ENCODE assay signal across 8 cellular contexts in the genomic region with DNA sequence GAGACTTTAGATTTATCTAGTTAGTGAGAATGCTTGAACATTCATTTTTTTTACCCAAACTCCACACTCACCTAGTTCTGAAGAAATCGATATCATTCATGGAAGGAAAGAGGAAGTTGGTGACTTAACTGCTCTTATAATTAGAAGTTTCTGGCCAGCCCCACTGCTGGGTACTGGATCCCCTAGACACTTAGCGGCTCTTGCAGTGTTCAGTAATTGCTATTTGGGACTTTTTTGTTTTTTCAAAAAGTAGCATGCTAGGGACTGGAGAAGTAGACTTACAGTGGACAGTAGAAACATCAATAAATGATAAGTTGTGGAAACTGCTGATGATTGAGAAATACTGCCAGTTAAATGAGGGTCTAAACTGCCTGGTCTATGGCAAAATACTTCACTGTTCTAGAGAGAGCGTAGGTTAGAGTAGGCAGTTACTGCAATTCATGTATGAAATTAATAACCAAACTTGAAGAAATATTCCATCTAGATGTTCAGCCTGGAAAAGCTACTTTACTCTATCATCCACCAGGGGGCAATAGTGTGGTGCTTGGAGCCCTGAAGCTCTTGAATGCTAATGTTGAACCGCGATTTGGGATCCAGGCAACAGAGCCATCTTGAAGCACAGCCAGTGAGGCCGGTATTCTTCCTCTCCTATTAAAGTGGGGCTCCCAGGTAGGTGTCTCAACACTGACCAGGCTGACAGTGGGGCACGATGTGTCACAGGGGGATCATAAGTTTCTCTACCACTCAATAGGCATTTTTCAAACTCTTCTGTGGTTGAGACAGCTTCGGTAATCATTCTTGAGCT.
DNase-seq lines count a peak whose midpoint lies in the region; ATAC-seq and TF ChIP-seq lines count a peak whose summit lies in the region.

No MANE protein-coding gene starts in this region.

- H3K9me3 Mint-ChIP-seq in HFFc6 (no peaks in the 10 kb centered on the region), naive B cell (peaks cover 0 to 3% (median 2%) of the 10 kb centered on the region in 7 donors)

- 30 to 34% methylated on average over 7 to 8 of the region's 8 CpGs for WGBS in esophagus squamous epithelium, 2 donors

- peaks cover 12% of the 10 kb centered on the region for H3K4me1 Mint-ChIP-seq in HFFc6 (ENCODE audit: low read depth)
- peaks cover 9 to 12% (median 10%) of the 10 kb centered on the region in 3 donors for H3K4me1 Mint-ChIP-seq in naive B cell

- peaks cover 2% of the 10 kb centered on the region; the same call in 1 of the 2 replicates for H3K27me3 Mint-ChIP-seq in HFFc6 (ENCODE audit: insufficient read depth)
- peaks cover 22 to 39% (median 35%) of the 10 kb centered on the region in 3 donors for H3K27me3 Mint-ChIP-seq in naive B cell

- peak; percentile 47 to 68 for ATAC-seq in naive B cell (ENCODE audit: low read depth in 2 of 2)

- no peaks in the 10 kb centered on the region for H3K4me1 ChIP-seq in esophagus squamous epithelium

- TF ChIP-seq CTCF in HFFc6 (IDR thresholded peaks at IDR 0.05) (peak; percentile 93), SU-DHL-6 (IDR thresholded peaks at IDR 0.05; ENCODE audit: insufficient read depth, low read length, poor library complexity, severe bottlenecking) (peak; percentile 64), esophagus squamous epithelium (IDR thresholded peaks at IDR 0.05) (peak; percentile 40 to 71 (median 50))

- no peaks in the 10 kb centered on the region for H4K20me1 ChIP-seq in SU-DHL-6 (ENCODE audit: low read depth, low read length)

- no peak overlapping the region for H3K4me3 ChIP-seq in SU-DHL-6 (ENCODE audit: insufficient read depth, low read length, poor library complexity, severe bottlenecking)
- H3K4me3 ChIP-seq in esophagus squamous epithelium, result no peak overlapping the region

- H3K36me3 ChIP-seq in SU-DHL-6 (ENCODE audit: low read length) (no peaks in the 10 kb centered on the region), esophagus squamous epithelium (no peaks in the 10 kb centered on the region)

- H3K36me3 Mint-ChIP-seq in HFFc6 (ENCODE audit: low read depth) (no peaks in the 10 kb centered on the region), naive B cell (peaks cover 0 to 8% of the 10 kb centered on the region in 2 donors)

- DNase-seq in activated naive CD4-positive, alpha-beta T cell treated with Interleukin-2 at 50 U/mL for 16 hours, result peak; percentile 3
- no peak for DNase-seq in activated naive CD4-positive, alpha-beta T cell treated with anti-CD3 and anti-CD28 coated beads, Interleukin-2, amount 50 U/mL, for 16 hours
- peak; percentile 58 for DNase-seq in HFFc6
- DNase-seq in NCI-H1048 (lab: John Stamatoyannopoulos, UW), result peak; percentile 5
- no peak for DNase-seq in esophagus squamous epithelium (lab: John Stamatoyannopoulos, UW)
- peak; percentile 7 for DNase-seq in naive B cell
- no peak for DNase-seq in GM19240 (ENCODE audit: insufficient read length, low spot score)

- intact Hi-C loops in esophagus squamous epithelium (cut with DNase I), result no loop called here

- no peak overlapping the region for H2AFZ ChIP-seq in SU-DHL-6 (ENCODE audit: low read depth, low read length, severe bottlenecking)

- H3K9ac ChIP-seq in SU-DHL-6 (ENCODE audit: low read length), result no peak overlapping the region

- no peak overlapping the region for H3K27ac Mint-ChIP-seq in HFFc6
- H3K27ac Mint-ChIP-seq in naive B cell, result no peak overlapping the region

- H3K27ac ChIP-seq in SU-DHL-6 (ENCODE audit: low read depth, low read length) (no peak overlapping the region), esophagus squamous epithelium (no peak overlapping the region)

- TF ChIP-seq POLR2A in esophagus squamous epithelium (IDR thresholded peaks at IDR 0.05), result no peak

- no peaks in the 10 kb centered on the region for H3F3A ChIP-seq in SU-DHL-6 (ENCODE audit: insufficient read depth)

- no peaks in the 10 kb centered on the region for H3K9me3 ChIP-seq in SU-DHL-6 (ENCODE audit: insufficient read depth, low read length)
- no peaks in the 10 kb centered on the region for H3K9me3 ChIP-seq in esophagus squamous epithelium

- no peaks in the 10 kb centered on the region for H3K9me2 ChIP-seq in SU-DHL-6 (replicated peaks; ENCODE audit: insufficient read depth, low read length)

- no peak overlapping the region for H3K4me2 ChIP-seq in SU-DHL-6 (ENCODE audit: low read depth, low read length, poor library complexity, severe bottlenecking)

- no peaks in the 10 kb centered on the region for H3K79me2 ChIP-seq in SU-DHL-6 (ENCODE audit: insufficient read depth, low read length)

- no peaks in the 10 kb centered on the region for H3K27me3 ChIP-seq in SU-DHL-6 (ENCODE audit: low read length)
- no peaks in the 10 kb centered on the region for H3K27me3 ChIP-seq in esophagus squamous epithelium

- H3K4me3 Mint-ChIP-seq in HFFc6 (peak overlapping the region; percentile 44; the same call in 1 of the 2 replicates), naive B cell (no peak overlapping the region)

Comparison
In these comparisons a context has a peak if more than half of its experiments do, and no peak if none do; other contexts are left out.
1. DNase-seq: peak in activated naive CD4-positive, alpha-beta T cell treated with Interleukin-2 at 50 U/mL for 16 hours (single experiment), HFFc6 (single experiment), NCI-H1048 (single experiment) and naive B cell (single experiment); none in activated naive CD4-positive, alpha-beta T cell treated with anti-CD3 and anti-CD28 coated beads, Interleukin-2, amount 50 U/mL, for 16 hours (single experiment), esophagus squamous epithelium (single experiment) and GM19240 (single experiment).
2. Peak in every context shown above with its lines, with median percentiles within 50 percentile points of each other: CTCF ChIP-seq.